ENCODE assay signal across 1 cellular context in genomic region chr5:170306381-170306790, GRCh38.
TF ChIP-seq lines count a peak whose summit lies in the region.

No MANE protein-coding gene starts in this region.

TF ChIP-seq in K562, 482 proteins besides CTCF, POLR2A, EP300 and RAD21 (continued from another document and continues in another):
- TF ChIP-seq ZBTB33 (CRISPR knock-in tag; IDR thresholded peaks at IDR 0.05) (peak; percentile 0; the same call in 1 of the 2 replicates), BHLHE40 (IDR thresholded peaks at IDR 0.05; ENCODE audit: low read length) (peak; percentile 78), EP400 (IDR thresholded peaks at IDR 0.05) (peak; percentile 40), ZNF23 (CRISPR knock-in tag; IDR thresholded peaks at IDR 0.05) (no peak), HMG20B (CRISPR knock-in tag; IDR thresholded peaks at IDR 0.05) (no peak), RBM14 (IDR thresholded peaks at IDR 0.05; ENCODE audit: borderline replicate concordance, insufficient read depth, low read depth, low read length) (no peak), ATF6 (CRISPR knock-in tag; IDR thresholded peaks at IDR 0.05) (0 out of 2 replicates have a peak, but pooled peaks have one; percentile 17), TRIM24 (IDR thresholded peaks at IDR 0.05) (peak; percentile 33 to 78; a peak in 2 of 4 replicates), ZNF395 (CRISPR knock-in tag; IDR thresholded peaks at IDR 0.05) (peak; percentile 83; the same call in 1 of the 2 replicates), ARID3B (CRISPR knock-in tag; IDR thresholded peaks at IDR 0.05; ENCODE audit: borderline replicate concordance) (no peak), MLX (CRISPR knock-in tag; conservative IDR thresholded peaks at IDR 0.05) (no peak), BRD4 (IDR thresholded peaks at IDR 0.05) (peak; percentile 52; the same call in 1 of the 2 replicates), ZNF277 (CRISPR knock-in tag; IDR thresholded peaks at IDR 0.05; ENCODE audit: borderline replicate concordance) (no peak), HDAC2 (IDR thresholded peaks at IDR 0.05) (peak; percentile 81; the same call in 1 of the 2 replicates), NBN (IDR thresholded peaks at IDR 0.05; ENCODE audit: low read depth) (peak; percentile 37; the same call in 1 of the 2 replicates), NCOR1 (IDR thresholded peaks at IDR 0.05) (peak; percentile 73), ZNF592 (IDR thresholded peaks at IDR 0.05) (0 out of 2 replicates have a peak, but pooled peaks have one; percentile 49), SRSF7 (optimal IDR thresholded peaks at IDR 0.05; ENCODE audit: low read depth, low read length) (no peak), RREB1 (CRISPR knock-in tag; IDR thresholded peaks at IDR 0.05) (peak; percentile 75; the same call in 1 of the 2 replicates), ZNF583 (CRISPR knock-in tag; IDR thresholded peaks at IDR 0.05) (no peak), MYC (IDR thresholded peaks at IDR 0.05; ENCODE audit: low read depth, low read length) (peak; percentile 59), MYC (CRISPR knock-in tag; IDR thresholded peaks at IDR 0.05; ENCODE audit: borderline replicate concordance, low read depth) (no peak), PATZ1 (CRISPR knock-in tag; IDR thresholded peaks at IDR 0.05; ENCODE audit: borderline replicate concordance) (no peak), ZKSCAN1 (IDR thresholded peaks at IDR 0.05; ENCODE audit: low read depth, low read length) (no peak), ZBTB5 (IDR thresholded peaks at IDR 0.05) (no peak), ATF3 (IDR thresholded peaks at IDR 0.05) (peak; percentile 81), ATF3 (CRISPR knock-in tag; conservative IDR thresholded peaks at IDR 0.05) (no peak), HNRNPUL1 (IDR thresholded peaks at IDR 0.05; ENCODE audit: low read length) (no peak)
